ENCODE assay signal across 8 cellular contexts in the genomic region with DNA sequence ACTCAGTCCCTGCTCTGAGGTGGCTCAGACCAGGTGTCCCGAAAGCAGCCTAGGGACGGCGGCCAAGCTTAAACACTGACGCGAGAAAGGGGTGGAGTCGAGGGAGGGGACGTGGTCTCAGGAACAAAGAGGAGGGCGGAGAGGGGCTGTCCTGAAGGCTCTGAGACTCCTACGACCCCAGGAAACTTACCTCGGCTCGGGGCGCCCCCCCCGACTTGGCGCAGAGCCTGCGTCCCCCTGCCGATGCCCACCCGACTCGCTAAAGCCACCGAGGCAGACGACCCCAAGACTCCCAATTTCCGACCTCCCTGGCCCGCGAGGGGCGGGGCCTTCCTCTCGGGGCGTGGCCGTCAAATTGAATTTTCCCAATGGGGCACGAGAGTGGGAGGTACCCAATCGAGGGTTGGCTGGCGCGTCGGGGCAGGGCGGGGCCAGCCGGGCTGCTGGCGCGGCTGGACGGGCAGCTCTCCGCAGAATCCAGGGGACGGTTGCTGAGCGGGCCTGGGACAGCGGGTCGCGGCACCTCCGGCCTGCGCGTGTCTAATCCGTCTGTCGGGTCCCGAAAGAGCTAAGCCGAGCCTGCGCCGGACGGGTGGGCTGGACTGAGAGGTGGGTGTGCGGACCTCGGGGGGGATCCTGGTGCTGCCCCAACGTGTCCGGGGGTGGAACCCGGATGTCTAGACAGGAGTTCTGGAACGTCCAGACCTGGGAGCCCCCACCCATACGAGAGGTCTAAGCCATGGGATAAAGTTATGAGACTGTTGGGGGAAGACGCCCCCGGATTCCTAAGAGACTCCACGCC. TPM values are rescaled to one million over a fixed set of nuclear protein-coding genes. Genes with fewer than 3 reads are reported as not detected.
DNase-seq lines count a peak whose midpoint lies in the region; ATAC-seq and TF ChIP-seq lines count a peak whose summit lies in the region.

A gene (plus strand): TSS at position 471 of the 802 bp plus-strand sequence. CDS start 1,941 bp downstream, outside the sequence.

- POLR2A ChIA-PET in activated B cell treated with CpG ODN at 0.5 μM for 24 hours (lab: Charles Lee), result interaction anchor here (0.6 to 1.4 kb wide), 2 partner anchors 112 to 209 kb away, joined by 3 to 10 read pairs; a partner anchor contains a TSS

- H3K4me3 Mint-ChIP-seq in activated B cell treated with CpG ODN at 0.5 μM for 24 hours, result peak within 1 kb of the TSS; percentile 90

- DNase-seq in A172 (ENCODE audit: low spot score) (peak; percentile 71), NCI-H2196 treated with DMSO at 0.1 percent for 48 hours (lab: John Stamatoyannopoulos, UW; ENCODE audit: unreplicated experiment) (peak; percentile 49), activated B cell treated with CpG ODN at 0.5 μM for 24 hours (peak; percentile 93), cardiac fibroblast (ENCODE audit: low read depth in 2 of 2) (peak; percentile 90), inferior parietal cortex (ENCODE audit: extremely low spot score) (peak; percentile 73), spleen (peak; percentile 97)

- H3K27ac ChIP-seq in spleen, result peak within 1 kb of the TSS; percentile 64 to 96 (median 92)

- WGBS in spleen, 5 donors, result 0 to 1% (median 0%) methylated on average over 34 to 63 of the region's 63 CpGs

- H3K27me3 ChIP-seq in spleen (replicated peaks in 1 of 7), result no peaks in the 10 kb centered on the region

- intact Hi-C loops in activated B cell treated with CpG ODN at 0.5 μM for 24 hours (cut with micrococcal nuclease), result loop anchor here (1.0 to 10.0 kb wide), 6 partner anchors 131 to 814 kb away; a partner anchor contains a TSS
- intact Hi-C loops in spleen (cut with DNase I; ENCODE audit: low total_unique reads), result loop anchor here (5.0 kb wide), 1 partner anchor 114 kb away; a partner anchor contains a TSS

- H3K4me1 Mint-ChIP-seq in activated B cell treated with CpG ODN at 0.5 μM for 24 hours, result peaks cover 36% of the 10 kb centered on the region

- no peak within 1 kb of the TSS for H3K27ac Mint-ChIP-seq in activated B cell treated with CpG ODN at 0.5 μM for 24 hours

- H3K4me3 ChIP-seq in cardiac fibroblast (replicated peaks in 1 of 2; ENCODE audit: low read depth in 2 of 2, low read length in 2 of 2), result peak within 1 kb of the TSS; percentile 82 to 90
- peak within 1 kb of the TSS; percentile 69 to 95 (median 82) for H3K4me3 ChIP-seq in spleen

- TF ChIP-seq CTCF in activated B cell treated with CpG ODN at 0.5 μM for 24 hours (IDR thresholded peaks at IDR 0.05) (no peak), cardiac fibroblast (IDR thresholded peaks at IDR 0.05; ENCODE audit: low read depth, low read length) (no peak), spleen (IDR thresholded peaks at IDR 0.05 in 8 of 11, conservative IDR thresholded peaks at IDR 0.05 in 3 of 11) (peak in 2 of 11 experiments; percentile 7 to 12)

- no peaks in the 10 kb centered on the region for H3K9me3 Mint-ChIP-seq in activated B cell treated with CpG ODN at 0.5 μM for 24 hours

- no peaks in the 10 kb centered on the region for H3K36me3 Mint-ChIP-seq in activated B cell treated with CpG ODN at 0.5 μM for 24 hours (ENCODE audit: low read depth)

- ATAC-seq in GM18520 (IDR thresholded peaks at IDR 0.05; ENCODE audit: unreplicated experiment) (peak; percentile 49), HG03066 (IDR thresholded peaks at IDR 0.05; ENCODE audit: low read depth, unreplicated experiment) (peak; percentile 56), activated B cell treated with CpG ODN at 0.5 μM for 24 hours (ENCODE audit: low read depth) (peak; percentile 75)

- H3K27me3 Mint-ChIP-seq in activated B cell treated with CpG ODN at 0.5 μM for 24 hours, result no peaks in the 10 kb centered on the region

- CTCF ChIA-PET in activated B cell treated with CpG ODN at 0.5 μM for 24 hours (lab: Charles Lee), result interaction anchor here (1.2 kb wide), 1 partner anchor 447 kb away, joined by 3 read pairs; no protein-coding TSS in a partner anchor

- H3K4me1 ChIP-seq in spleen, result peaks cover 12 to 69% (median 56%) of the 10 kb centered on the region in 6 donors

- H3K36me3 ChIP-seq in spleen, result peaks cover 0 to 8% (median 0%) of the 10 kb centered on the region in 6 donors

- no peaks in the 10 kb centered on the region for H3K9me3 ChIP-seq in spleen

- TF ChIP-seq POLR2A in spleen (IDR thresholded peaks at IDR 0.05), result peak; percentile 47 to 88 (median 75)

RNA-seq across cellular contexts. Expression of the gene that starts here (rescaled TPM):
- 55.8 and 61.1 TPM in 2 replicates for total RNA-seq in A172 (2014; rRNA removed; shearing (Covaris generic))
- 2.8 and 3.1 TPM in 2 replicates for total RNA-seq in activated B cell treated with CpG ODN at 0.5 μM for 24 hours
- 100 to 1,000 TPM; 124 to 230 (median 159) TPM for total RNA-seq in spleen
- 10 to 100 TPM; 21.2 to 88.9 (median 47.0) TPM for polyA plus RNA-seq in spleen

Comparison
In these comparisons a context has a peak if more than half of its experiments do, and no peak if none do; other contexts are left out.
1. Peak in every context shown above with its lines: DNase-seq, ATAC-seq, H3K4me3 ChIP-seq and H3K27ac ChIP-seq.
2. RNA of the gene that starts here (total RNA-seq): 124 to 230 TPM in spleen and 55.8 to 61.1 TPM in A172; 2.8 to 3.1 TPM in activated B cell treated with CpG ODN at 0.5 μM for 24 hours; every median in the first group is over 10 times any median in the second.